20 cellular contexts compared by ENCODE assay signal in genomic region chr16:85312174-85312573, GRCh38.
DNase-seq lines count a peak whose midpoint lies in the region; ATAC-seq and TF ChIP-seq lines count a peak whose summit lies in the region.
"Had no signal": no experiment of that assay in that cellular context is flagged by ENCODE, and none has a peak within 500 bp of the region (broad histone marks: within the 10 kb centered on the region; RNA-seq: fewer than 3 reads in every experiment).

No MANE protein-coding gene starts in this region.

- H3K4me1 ChIP-seq in NT2/D1 (ENCODE audit: insufficient read depth, insufficient read length) = peaks cover 63% of the 10 kb centered on the region
- peaks cover 15 to 58% (median 23%) of the 10 kb centered on the region in 3 donors for H3K4me1 ChIP-seq in esophagus squamous epithelium
- H3K4me1 ChIP-seq in left lung = peaks cover 5 to 46% of the 10 kb centered on the region in 2 donors
- H3K4me1 ChIP-seq: A549 had no signal

- no peaks in the 10 kb centered on the region for H3K9me3 Mint-ChIP-seq in activated naive CD8-positive, alpha-beta T cell (ENCODE audit: low read depth)
- no peaks in the 10 kb centered on the region for H3K9me3 Mint-ChIP-seq in activated naive CD8-positive, alpha-beta T cell treated with anti-CD3 and anti-CD28 coated beads, Interleukin-2, amount 50 U/mL, for 24 hours
- H3K9me3 Mint-ChIP-seq in endothelial cell (ENCODE audit: unreplicated experiment) (no peaks in the 10 kb centered on the region), neural crest cell (no peaks in the 10 kb centered on the region)

- H3K27me3 ChIP-seq in NT2/D1 (ENCODE audit: insufficient read depth, insufficient read length) = no peaks in the 10 kb centered on the region
- peaks cover 0 to 48% (median 0%) of the 10 kb centered on the region in 4 donors for H3K27me3 ChIP-seq in esophagus squamous epithelium
- H3K27me3 ChIP-seq in left lung = peaks cover 0 to 19% of the 10 kb centered on the region in 2 donors
- H3K27me3 ChIP-seq: BE2C, gastroesophageal sphincter, Peyer's patch, SJSA1 had no signal

- TF ChIP-seq POLR2A in esophagus squamous epithelium (IDR thresholded peaks at IDR 0.05) = no peak

- H3K4me3 ChIP-seq in NT2/D1 (ENCODE audit: insufficient read length, low read depth) (no peak overlapping the region), esophagus squamous epithelium (no peak overlapping the region), left lung (no peak overlapping the region)
- H3K4me3 ChIP-seq: A549, gastroesophageal sphincter, Peyer's patch, SJSA1, smooth muscle cell had no signal

- no peak overlapping the region for H3K4me3 Mint-ChIP-seq in activated naive CD8-positive, alpha-beta T cell
- H3K4me3 Mint-ChIP-seq in activated naive CD8-positive, alpha-beta T cell treated with anti-CD3 and anti-CD28 coated beads, Interleukin-2, amount 50 U/mL, for 24 hours = no peak overlapping the region
- H3K4me3 Mint-ChIP-seq in endothelial cell (ENCODE audit: unreplicated experiment) = peak overlapping the region; percentile 31
- H3K4me3 Mint-ChIP-seq in neural crest cell = peak overlapping the region; percentile 69
- H3K4me3 Mint-ChIP-seq: endodermal cell had no signal

- no peak for TF ChIP-seq CTCF in endothelial cell (IDR thresholded peaks at IDR 0.05; ENCODE audit: unreplicated experiment)
- TF ChIP-seq CTCF in neural crest cell (conservative IDR thresholded peaks at IDR 0.05) = no peak
- TF ChIP-seq CTCF in esophagus squamous epithelium (IDR thresholded peaks at IDR 0.05) = no peak
- TF ChIP-seq CTCF in left lung (IDR thresholded peaks at IDR 0.05) = no peak

- H3K27me3 Mint-ChIP-seq in activated naive CD8-positive, alpha-beta T cell = no peaks in the 10 kb centered on the region
- H3K27me3 Mint-ChIP-seq in activated naive CD8-positive, alpha-beta T cell treated with anti-CD3 and anti-CD28 coated beads, Interleukin-2, amount 50 U/mL, for 24 hours = no peaks in the 10 kb centered on the region
- H3K27me3 Mint-ChIP-seq in endothelial cell (ENCODE audit: unreplicated experiment) (peaks cover 10% of the 10 kb centered on the region), neural crest cell (ENCODE audit: low read depth) (peaks cover 68% of the 10 kb centered on the region)

- H3K36me3 ChIP-seq in NT2/D1 (ENCODE audit: insufficient read depth, insufficient read length, low read length) = no peaks in the 10 kb centered on the region
- no peaks in the 10 kb centered on the region for H3K36me3 ChIP-seq in esophagus squamous epithelium
- H3K36me3 ChIP-seq in left lung = no peaks in the 10 kb centered on the region
- H3K36me3 ChIP-seq: BE2C, gastroesophageal sphincter, Peyer's patch had no signal

- H3K27ac Mint-ChIP-seq in activated naive CD8-positive, alpha-beta T cell = peak overlapping the region; percentile 12
- no peak overlapping the region for H3K27ac Mint-ChIP-seq in activated naive CD8-positive, alpha-beta T cell treated with anti-CD3 and anti-CD28 coated beads, Interleukin-2, amount 50 U/mL, for 24 hours
- H3K27ac Mint-ChIP-seq in endothelial cell (ENCODE audit: unreplicated experiment) (peak overlapping the region; percentile 16), neural crest cell (ENCODE audit: unreplicated experiment) (no peak overlapping the region)

- whole genome bisulfite sequencing in esophagus squamous epithelium, 2 donors = 76 to 84% methylated on average over 6 to 10 of the region's 11 CpGs

- H3K9me3 ChIP-seq in NT2/D1 (ENCODE audit: insufficient read depth, low read length) (no peaks in the 10 kb centered on the region; the same call in 1 of the 2 replicates), esophagus squamous epithelium (no peaks in the 10 kb centered on the region), left lung (no peaks in the 10 kb centered on the region)
- H3K9me3 ChIP-seq: A549, BE2C, gastroesophageal sphincter, Peyer's patch, SJSA1 had no signal

- H3K27ac ChIP-seq in esophagus squamous epithelium (no peak overlapping the region), left lung (no peak overlapping the region)
- H3K27ac ChIP-seq: A549, VCaP had no signal

- no peak for ATAC-seq in activated naive CD8-positive, alpha-beta T cell treated with anti-CD3 and anti-CD28 coated beads, Interleukin-2, amount 50 U/mL, for 24 hours
- ATAC-seq in left lung = no peak
- ATAC-seq: A549, gastroesophageal sphincter had no signal

- peak overlapping the region; percentile 27 for H3K9ac ChIP-seq in NT2/D1 (ENCODE audit: insufficient read length, low read depth)

- H3K36me3 Mint-ChIP-seq in activated naive CD8-positive, alpha-beta T cell = no peaks in the 10 kb centered on the region
- no peaks in the 10 kb centered on the region for H3K36me3 Mint-ChIP-seq in activated naive CD8-positive, alpha-beta T cell treated with anti-CD3 and anti-CD28 coated beads, Interleukin-2, amount 50 U/mL, for 24 hours (ENCODE audit: low read depth)
- H3K36me3 Mint-ChIP-seq in endothelial cell (ENCODE audit: low read depth, unreplicated experiment) = no peaks in the 10 kb centered on the region
- H3K36me3 Mint-ChIP-seq in neural crest cell (ENCODE audit: low read depth) = no peaks in the 10 kb centered on the region

- DNase-seq in activated naive CD8-positive, alpha-beta T cell treated with anti-CD3 and anti-CD28 coated beads, Interleukin-2, amount 50 U/mL, for 24 hours = no peak
- DNase-seq in NT2/D1 (ENCODE audit: low read depth, low spot score) = no peak
- no peak for DNase-seq in endothelial cell (ENCODE audit: low spot score)
- no peak for DNase-seq in neural crest cell (ENCODE audit: low read depth, low spot score)
- DNase-seq in esophagus squamous epithelium (lab: John Stamatoyannopoulos, UW) = no peak
- DNase-seq in NCI-H2107 treated with DMSO at 0.1 percent for 48 hours (lab: John Stamatoyannopoulos, UW; ENCODE audit: unreplicated experiment) = no peak
- DNase-seq in left lung = no peak
- DNase-seq: activated gamma-delta T cell, BE2C, KG1, NCI-H1436 treated with DMSO at 0.1 percent for 48 hours, NCI-H2107, Peyer's patch had no signal

- intact Hi-C loops in esophagus squamous epithelium (cut with DNase I) = no loop called here
- intact Hi-C loops in left lung (cut with DNase I) = no loop called here

- peaks cover 39% of the 10 kb centered on the region for H3K4me1 Mint-ChIP-seq in activated naive CD8-positive, alpha-beta T cell (ENCODE audit: low read depth)
- peaks cover 40% of the 10 kb centered on the region for H3K4me1 Mint-ChIP-seq in activated naive CD8-positive, alpha-beta T cell treated with anti-CD3 and anti-CD28 coated beads, Interleukin-2, amount 50 U/mL, for 24 hours
- H3K4me1 Mint-ChIP-seq in endothelial cell (ENCODE audit: unreplicated experiment) (peaks cover 40% of the 10 kb centered on the region), neural crest cell (peaks cover 64% of the 10 kb centered on the region)

Comparison
In these comparisons a context has a peak if more than half of its experiments do, and no peak if none do; other contexts are left out.
1. H3K27ac Mint-ChIP-seq: peak in activated naive CD8-positive, alpha-beta T cell (single experiment) and endothelial cell (single experiment); none in activated naive CD8-positive, alpha-beta T cell treated with anti-CD3 and anti-CD28 coated beads, Interleukin-2, amount 50 U/mL, for 24 hours (single experiment) and neural crest cell (single experiment).
2. H3K4me3 Mint-ChIP-seq: peak in endothelial cell (single experiment) and neural crest cell (single experiment); none in activated naive CD8-positive, alpha-beta T cell (single experiment) and activated naive CD8-positive, alpha-beta T cell treated with anti-CD3 and anti-CD28 coated beads, Interleukin-2, amount 50 U/mL, for 24 hours (single experiment).